ENCODE assay signal across 1 cellular context in the genomic region with DNA sequence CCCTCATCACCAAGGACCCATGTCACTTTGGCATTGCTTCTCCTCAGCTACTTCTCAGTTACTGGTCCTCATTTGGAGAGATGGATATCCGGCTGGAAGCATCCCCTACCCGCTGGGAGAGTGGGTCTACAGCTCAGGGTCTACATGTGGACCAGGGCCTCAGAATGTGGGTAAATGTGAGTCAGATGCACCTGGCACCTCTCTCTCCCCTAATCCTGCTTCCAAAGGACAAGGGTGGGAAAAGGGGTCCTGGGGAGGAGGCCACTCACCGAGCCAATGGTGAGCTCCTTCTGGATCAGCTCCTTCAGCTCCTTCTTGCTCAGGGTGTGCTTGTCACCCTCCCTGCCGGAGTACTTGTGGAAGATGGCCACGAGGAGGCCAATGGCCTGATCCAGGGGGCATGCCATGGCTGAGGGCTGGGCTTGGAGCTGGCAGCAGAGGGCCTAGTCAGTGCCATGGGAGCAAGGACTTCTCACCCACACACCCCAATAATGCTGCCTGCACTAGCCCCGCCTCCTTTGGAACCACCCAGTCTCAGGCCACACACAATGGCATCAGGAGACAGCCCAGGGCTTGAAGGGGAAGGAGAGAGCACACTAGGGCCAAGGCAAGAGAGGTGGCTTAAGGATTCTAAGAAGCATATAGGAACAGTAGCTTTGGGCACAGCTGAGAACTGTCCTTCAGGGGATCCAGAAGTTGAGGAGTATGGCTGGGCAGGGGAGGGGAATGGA.
TF ChIP-seq lines count a peak whose summit lies in the region.

No MANE protein-coding gene starts in this region.

TF ChIP-seq in A549, 52 proteins besides CTCF, POLR2A, EP300 and RAD21 (continued from another document):
- TF ChIP-seq, protein P1, sequence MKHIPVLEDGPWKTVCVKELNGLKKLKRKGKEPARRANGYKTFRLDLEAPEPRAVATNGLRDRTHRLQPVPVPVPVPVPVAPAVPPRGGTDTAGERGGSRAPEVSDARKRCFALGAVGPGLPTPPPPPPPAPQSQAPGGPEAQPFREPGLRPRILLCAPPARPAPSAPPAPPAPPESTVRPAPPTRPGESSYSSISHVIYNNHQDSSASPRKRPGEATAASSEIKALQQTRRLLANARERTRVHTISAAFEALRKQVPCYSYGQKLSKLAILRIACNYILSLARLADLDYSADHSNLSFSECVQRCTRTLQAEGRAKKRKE (CRISPR knock-in tag; IDR thresholded peaks at IDR 0.05; ENCODE audit: low read depth), result 0 out of 2 replicates have a peak, but pooled peaks have one; percentile 46
- TF ChIP-seq FOSB (CRISPR knock-in tag; IDR thresholded peaks at IDR 0.05), result 0 out of 2 replicates have a peak, but pooled peaks have one; percentile 30
- TF ChIP-seq FOXS1 (CRISPR knock-in tag; IDR thresholded peaks at IDR 0.05), result no peak
- TF ChIP-seq, protein P2, sequence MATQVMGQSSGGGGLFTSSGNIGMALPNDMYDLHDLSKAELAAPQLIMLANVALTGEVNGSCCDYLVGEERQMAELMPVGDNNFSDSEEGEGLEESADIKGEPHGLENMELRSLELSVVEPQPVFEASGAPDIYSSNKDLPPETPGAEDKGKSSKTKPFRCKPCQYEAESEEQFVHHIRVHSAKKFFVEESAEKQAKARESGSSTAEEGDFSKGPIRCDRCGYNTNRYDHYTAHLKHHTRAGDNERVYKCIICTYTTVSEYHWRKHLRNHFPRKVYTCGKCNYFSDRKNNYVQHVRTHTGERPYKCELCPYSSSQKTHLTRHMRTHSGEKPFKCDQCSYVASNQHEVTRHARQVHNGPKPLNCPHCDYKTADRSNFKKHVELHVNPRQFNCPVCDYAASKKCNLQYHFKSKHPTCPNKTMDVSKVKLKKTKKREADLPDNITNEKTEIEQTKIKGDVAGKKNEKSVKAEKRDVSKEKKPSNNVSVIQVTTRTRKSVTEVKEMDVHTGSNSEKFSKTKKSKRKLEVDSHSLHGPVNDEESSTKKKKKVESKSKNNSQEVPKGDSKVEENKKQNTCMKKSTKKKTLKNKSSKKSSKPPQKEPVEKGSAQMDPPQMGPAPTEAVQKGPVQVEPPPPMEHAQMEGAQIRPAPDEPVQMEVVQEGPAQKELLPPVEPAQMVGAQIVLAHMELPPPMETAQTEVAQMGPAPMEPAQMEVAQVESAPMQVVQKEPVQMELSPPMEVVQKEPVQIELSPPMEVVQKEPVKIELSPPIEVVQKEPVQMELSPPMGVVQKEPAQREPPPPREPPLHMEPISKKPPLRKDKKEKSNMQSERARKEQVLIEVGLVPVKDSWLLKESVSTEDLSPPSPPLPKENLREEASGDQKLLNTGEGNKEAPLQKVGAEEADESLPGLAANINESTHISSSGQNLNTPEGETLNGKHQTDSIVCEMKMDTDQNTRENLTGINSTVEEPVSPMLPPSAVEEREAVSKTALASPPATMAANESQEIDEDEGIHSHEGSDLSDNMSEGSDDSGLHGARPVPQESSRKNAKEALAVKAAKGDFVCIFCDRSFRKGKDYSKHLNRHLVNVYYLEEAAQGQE (IDR thresholded peaks at IDR 0.05), result peak; percentile 35; the same call in 1 of the 2 replicates
- TF ChIP-seq, protein P3, sequence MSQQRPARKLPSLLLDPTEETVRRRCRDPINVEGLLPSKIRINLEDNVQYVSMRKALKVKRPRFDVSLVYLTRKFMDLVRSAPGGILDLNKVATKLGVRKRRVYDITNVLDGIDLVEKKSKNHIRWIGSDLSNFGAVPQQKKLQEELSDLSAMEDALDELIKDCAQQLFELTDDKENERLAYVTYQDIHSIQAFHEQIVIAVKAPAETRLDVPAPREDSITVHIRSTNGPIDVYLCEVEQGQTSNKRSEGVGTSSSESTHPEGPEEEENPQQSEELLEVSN (IDR thresholded peaks at IDR 0.05; ENCODE audit: borderline replicate concordance, low read depth), result 0 out of 2 replicates have a peak, but pooled peaks have one; percentile 25
